ENCODE assay signal across 10 cellular contexts in the genomic region with DNA sequence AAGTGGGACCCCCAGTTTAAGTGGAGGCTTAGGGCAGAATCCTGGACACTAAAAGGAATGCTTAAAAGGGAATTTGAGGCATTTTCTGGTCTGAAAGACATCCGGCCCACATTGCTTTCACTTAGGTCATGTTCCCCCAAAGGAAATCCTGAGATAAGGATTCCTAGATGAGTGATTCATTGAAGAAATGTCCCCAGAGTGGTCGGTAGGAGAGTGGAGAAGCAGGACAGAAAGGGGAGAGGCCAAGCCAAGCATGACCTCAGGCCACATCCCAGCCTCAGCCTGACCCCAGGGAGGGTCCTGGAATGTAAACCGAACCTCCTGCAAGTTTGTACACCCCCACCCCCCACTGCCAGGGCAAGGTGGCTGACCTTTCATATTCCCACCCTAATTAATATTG. TPM values are rescaled to one million over a fixed set of nuclear protein-coding genes. Genes with fewer than 3 reads are reported as not detected.
DNase-seq lines count a peak whose midpoint lies in the region; ATAC-seq and TF ChIP-seq lines count a peak whose summit lies in the region.
"Had no signal": no experiment of that assay in that cellular context is flagged by ENCODE, and none has a peak within 500 bp of the region (broad histone marks: within the 10 kb centered on the region; RNA-seq: fewer than 3 reads in every experiment).

No MANE protein-coding gene starts in this region.

- H3K27ac Mint-ChIP-seq in activated naive CD4-positive, alpha-beta T cell treated with anti-CD3 and anti-CD28 coated beads, Interleukin-2, amount 10 ng/mL, durations not matched to agents 7 days and 5 days: peak overlapping the region; percentile 89
- peak overlapping the region; percentile 91 for H3K27ac Mint-ChIP-seq in T-helper 17 cell
- peak overlapping the region; percentile 75 for H3K27ac Mint-ChIP-seq in stimulated activated effector memory CD8-positive, alpha-beta T cell treated with anti-CD3 and anti-CD28 coated beads, Interleukin-12 subunit alpha, Interleukin-12 subunit beta, amount 100 ng/mL, for 72 hours

- no peak for TF ChIP-seq EP300 in gastroesophageal sphincter (IDR thresholded peaks at IDR 0.05)

- no peak for TF ChIP-seq CTCF in gastroesophageal sphincter (IDR thresholded peaks at IDR 0.05)

- H3K36me3 Mint-ChIP-seq in activated naive CD4-positive, alpha-beta T cell treated with anti-CD3 and anti-CD28 coated beads, Interleukin-2, amount 10 ng/mL, durations not matched to agents 7 days and 5 days: peaks cover 9% of the 10 kb centered on the region
- H3K36me3 Mint-ChIP-seq in T-helper 17 cell (ENCODE audit: low read depth): no peaks in the 10 kb centered on the region
- no peaks in the 10 kb centered on the region for H3K36me3 Mint-ChIP-seq in stimulated activated effector memory CD8-positive, alpha-beta T cell treated with anti-CD3 and anti-CD28 coated beads, Interleukin-12 subunit alpha, Interleukin-12 subunit beta, amount 100 ng/mL, for 72 hours

- H3K4me3 Mint-ChIP-seq in activated naive CD4-positive, alpha-beta T cell treated with anti-CD3 and anti-CD28 coated beads, Interleukin-2, amount 10 ng/mL, durations not matched to agents 7 days and 5 days: no peak overlapping the region
- peak overlapping the region; percentile 78 for H3K4me3 Mint-ChIP-seq in T-helper 17 cell
- H3K4me3 Mint-ChIP-seq in stimulated activated effector memory CD8-positive, alpha-beta T cell treated with anti-CD3 and anti-CD28 coated beads, Interleukin-12 subunit alpha, Interleukin-12 subunit beta, amount 100 ng/mL, for 72 hours: peak overlapping the region; percentile 43
- H3K4me3 Mint-ChIP-seq: neural crest cell had no signal

- H3K27ac ChIP-seq in gastroesophageal sphincter: no peak overlapping the region

- CTCF ChIA-PET in activated naive CD4-positive, alpha-beta T cell treated with anti-CD3 and anti-CD28 coated beads, Interleukin-2, amount 10 ng/mL, durations not matched to agents 7 days and 5 days (lab: Charles Lee): interaction anchor here (2.5 kb wide), 1 partner anchor 10 kb away, joined by 8 read pairs; no protein-coding TSS in a partner anchor

- H3K27me3 ChIP-seq in gastroesophageal sphincter: no peaks in the 10 kb centered on the region

- H3K4me1 ChIP-seq in gastroesophageal sphincter: no peaks in the 10 kb centered on the region

- DNase-seq in activated naive CD4-positive, alpha-beta T cell treated with anti-CD3 and anti-CD28 coated beads, Interleukin-2, amount 10 ng/mL, durations not matched to agents 7 days and 5 days: no peak
- DNase-seq in activated naive CD4-positive, alpha-beta T cell treated with anti-CD3 and anti-CD28 coated beads, Interleukin-2, amount 50 U/mL, for 16 hours: no peak
- DNase-seq in T-helper 17 cell: no peak
- DNase-seq in glomerular visceral epithelial cell (ENCODE audit: extremely low spot score): peak; percentile 84
- DNase-seq in stimulated activated effector memory CD8-positive, alpha-beta T cell treated with anti-CD3 and anti-CD28 coated beads, Interleukin-12 subunit alpha, Interleukin-12 subunit beta, amount 100 ng/mL, for 72 hours (ENCODE audit: low spot score in 2 of 2): no peak
- DNase-seq in G401 (ENCODE audit: low spot score): no peak
- DNase-seq in NCI-H2107 (lab: John Stamatoyannopoulos, UW): no peak
- DNase-seq: NCI-H2227 treated with DMSO at 0.1 percent for 48 hours had no signal

- in situ Hi-C loops in G401 (cut with HindIII; ENCODE audit: low sequenced_read_pairs): no loop called here

- H3K4me3 ChIP-seq in gastroesophageal sphincter: no peak overlapping the region

- H3K27me3 Mint-ChIP-seq in activated naive CD4-positive, alpha-beta T cell treated with anti-CD3 and anti-CD28 coated beads, Interleukin-2, amount 10 ng/mL, durations not matched to agents 7 days and 5 days: peaks cover 5% of the 10 kb centered on the region
- no peaks in the 10 kb centered on the region for H3K27me3 Mint-ChIP-seq in T-helper 17 cell

- 13 to 20% methylated on average over 2 of the region's 3 CpGs for WGBS in gastroesophageal sphincter (ENCODE audit: low coverage in 1 of 2), 2 donors

- TF ChIP-seq POLR2A in gastroesophageal sphincter (IDR thresholded peaks at IDR 0.05): no peak

- H3K4me1 Mint-ChIP-seq in activated naive CD4-positive, alpha-beta T cell treated with anti-CD3 and anti-CD28 coated beads, Interleukin-2, amount 10 ng/mL, durations not matched to agents 7 days and 5 days: peaks cover 88% of the 10 kb centered on the region
- H3K4me1 Mint-ChIP-seq in T-helper 17 cell: peaks cover 64% of the 10 kb centered on the region
- peaks cover 72% of the 10 kb centered on the region for H3K4me1 Mint-ChIP-seq in stimulated activated effector memory CD8-positive, alpha-beta T cell treated with anti-CD3 and anti-CD28 coated beads, Interleukin-12 subunit alpha, Interleukin-12 subunit beta, amount 100 ng/mL, for 72 hours

- H3K9me3 Mint-ChIP-seq in activated naive CD4-positive, alpha-beta T cell treated with anti-CD3 and anti-CD28 coated beads, Interleukin-2, amount 10 ng/mL, durations not matched to agents 7 days and 5 days: no peaks in the 10 kb centered on the region
- H3K9me3 Mint-ChIP-seq in stimulated activated effector memory CD8-positive, alpha-beta T cell treated with anti-CD3 and anti-CD28 coated beads, Interleukin-12 subunit alpha, Interleukin-12 subunit beta, amount 100 ng/mL, for 72 hours: peaks cover 3% of the 10 kb centered on the region
- H3K9me3 Mint-ChIP-seq: neural crest cell had no signal

- no peaks in the 10 kb centered on the region for H3K36me3 ChIP-seq in gastroesophageal sphincter

- ATAC-seq in T-helper 17 cell (no peak), gastroesophageal sphincter (no peak)
- no peak for ATAC-seq in stimulated activated effector memory CD8-positive, alpha-beta T cell treated with anti-CD3 and anti-CD28 coated beads, Interleukin-12 subunit alpha, Interleukin-12 subunit beta, amount 100 ng/mL, for 72 hours

- no peaks in the 10 kb centered on the region for H3K9me3 ChIP-seq in T-helper 17 cell (ENCODE audit: control insufficient read depth, low read length, poor library complexity, severe bottlenecking)
- no peaks in the 10 kb centered on the region for H3K9me3 ChIP-seq in gastroesophageal sphincter

RNA-seq across cellular contexts. Expression of gene HIVEP3, which starts 16.6 kb away (rescaled TPM):
- total RNA-seq in T-helper 17 cell: 10 to 100 TPM; 11.1 to 13.9 TPM
- total RNA-seq in G401 (2014; rRNA removed; shearing (Covaris generic)): not detected in 2 replicates
- 1 to 10 TPM; 1.9 to 3.8 (median 2.8) TPM for total RNA-seq in gastroesophageal sphincter
